In the genomic region with DNA sequence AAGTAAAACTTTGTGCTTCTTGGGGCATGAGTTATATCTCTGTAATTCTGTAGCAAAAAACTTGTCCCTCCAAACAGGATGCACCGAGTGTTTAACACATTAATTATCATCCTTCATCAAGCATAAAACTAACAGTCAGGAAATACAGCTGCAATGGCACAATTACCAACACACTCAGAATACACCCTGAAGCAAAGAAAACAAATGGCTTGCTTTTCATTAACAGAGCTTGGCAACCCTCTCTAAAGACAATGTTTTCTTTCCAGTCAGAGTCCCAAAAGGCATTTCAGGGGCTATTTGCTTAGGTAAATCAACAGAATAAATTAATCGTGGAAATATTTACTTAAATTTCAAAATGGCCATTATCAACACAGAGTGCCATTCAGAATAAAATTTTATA, we compare ENCODE assay signal across 19 cellular contexts.
DNase-seq lines count a peak whose midpoint lies in the region; ATAC-seq and TF ChIP-seq lines count a peak whose summit lies in the region.
"Had no signal": no experiment of that assay in that cellular context is flagged by ENCODE, and none has a peak within 500 bp of the region (broad histone marks: within the 10 kb centered on the region; RNA-seq: fewer than 3 reads in every experiment).

No MANE protein-coding gene starts in this region.

- CTCF ChIA-PET in Caco-2 (lab: Charles Lee) = no interaction called here

- no peak overlapping the region for H3K4me3 ChIP-seq in Caco-2 (ENCODE audit: low read depth, low read length)
- H3K4me3 ChIP-seq: ascending aorta, dorsolateral prefrontal cortex, GM23248, lung, stomach had no signal

- H3K9me3 ChIP-seq in Caco-2 = no peaks in the 10 kb centered on the region
- H3K9me3 ChIP-seq: ascending aorta, stomach had no signal

- peaks cover 10% of the 10 kb centered on the region for H3K9me3 Mint-ChIP-seq in Caco-2 (ENCODE audit: unreplicated experiment)
- H3K9me3 Mint-ChIP-seq: type B pancreatic cell had no signal

- H3K36me3 Mint-ChIP-seq in Caco-2 (ENCODE audit: insufficient read depth, unreplicated experiment) = no peaks in the 10 kb centered on the region
- H3K36me3 Mint-ChIP-seq: type B pancreatic cell had no signal

- no peaks in the 10 kb centered on the region for H3K4me1 ChIP-seq in Caco-2
- H3K4me1 ChIP-seq: ascending aorta had no signal

- no peak for TF ChIP-seq CTCF in Caco-2 (IDR thresholded peaks at IDR 0.05; ENCODE audit: insufficient read depth in 1 of 2, low read depth in 1 of 2, low read length in 1 of 2, severe bottlenecking in 1 of 2, unreplicated experiment in 1 of 2)

- DNase-seq in DMS79 treated with DMSO at 0.1 percent for 48 hours (lab: John Stamatoyannopoulos, UW) (peak; percentile 69), NCI-H1436 (lab: John Stamatoyannopoulos, UW) (peak; percentile 84), NCI-H526 treated with DMSO at 0.1 percent for 48 hours (lab: John Stamatoyannopoulos, UW) (peak; percentile 57), left lobe of liver (ENCODE audit: low spot score) (no peak), Caco-2 (no peak)
- DNase-seq: activated naive CD4-positive, alpha-beta T cell treated with anti-CD3 and anti-CD28 coated beads, Interleukin-2, amount 50 U/mL, for 16 hours; AML-193; dorsolateral prefrontal cortex; GM23248; NCI-H446; nucleus accumbens; stimulated activated CD4-positive, alpha-beta T cell treated with anti-CD3 and anti-CD28 coated beads, Interleukin-4, amount 100 ng/mL, for 4 hours; stomach had no signal

- POLR2A ChIA-PET in Caco-2 (lab: Charles Lee) = no interaction called here

- no peak overlapping the region for H3K27ac Mint-ChIP-seq in Caco-2 (ENCODE audit: unreplicated experiment)
- H3K27ac Mint-ChIP-seq: type B pancreatic cell had no signal

- no peak overlapping the region for H3K4me3 Mint-ChIP-seq in Caco-2 (ENCODE audit: unreplicated experiment)
- H3K4me3 Mint-ChIP-seq: central memory CD8-positive, alpha-beta T cell; type B pancreatic cell had no signal

- peak; percentile 82 for ATAC-seq in left lobe of liver
- ATAC-seq in GM19324 (IDR thresholded peaks at IDR 0.05; ENCODE audit: low FRiP score, unreplicated experiment) = no peak
- no peak for ATAC-seq in GM21528 (IDR thresholded peaks at IDR 0.05; ENCODE audit: low FRiP score, unreplicated experiment)

- no peaks in the 10 kb centered on the region for H3K27me3 Mint-ChIP-seq in Caco-2 (ENCODE audit: insufficient read depth, unreplicated experiment)
- H3K27me3 Mint-ChIP-seq: central memory CD8-positive, alpha-beta T cell; type B pancreatic cell had no signal

- H3K4me1 Mint-ChIP-seq in Caco-2 (ENCODE audit: low read depth, unreplicated experiment) = no peaks in the 10 kb centered on the region

- H3K27me3 ChIP-seq in Caco-2 (replicated peaks; ENCODE audit: control insufficient read depth, insufficient read depth, low read length) = no peaks in the 10 kb centered on the region
- H3K27me3 ChIP-seq: ascending aorta, dorsolateral prefrontal cortex, stomach had no signal

- H3K36me3 ChIP-seq in Caco-2 (ENCODE audit: control insufficient read depth, insufficient read depth, low read length) = no peaks in the 10 kb centered on the region; the same call in 1 of the 2 replicates
- H3K36me3 ChIP-seq: ascending aorta had no signal

- no TSS peak for BruUV-seq in Caco-2 (replicated peaks; lab: Mats Ljungman, UMichigan)

- intact Hi-C loops in Caco-2 (cut with micrococcal nuclease; ENCODE audit: unreplicated experiment) = no loop called here

Comparison
In these comparisons a context has a peak if more than half of its experiments do, and no peak if none do; other contexts are left out.
1. DNase-seq: peak in DMS79 treated with DMSO at 0.1 percent for 48 hours (single experiment), NCI-H1436 (single experiment) and NCI-H526 treated with DMSO at 0.1 percent for 48 hours (single experiment); none in left lobe of liver (single experiment) and Caco-2 (0 of 2).